In the genomic region with DNA sequence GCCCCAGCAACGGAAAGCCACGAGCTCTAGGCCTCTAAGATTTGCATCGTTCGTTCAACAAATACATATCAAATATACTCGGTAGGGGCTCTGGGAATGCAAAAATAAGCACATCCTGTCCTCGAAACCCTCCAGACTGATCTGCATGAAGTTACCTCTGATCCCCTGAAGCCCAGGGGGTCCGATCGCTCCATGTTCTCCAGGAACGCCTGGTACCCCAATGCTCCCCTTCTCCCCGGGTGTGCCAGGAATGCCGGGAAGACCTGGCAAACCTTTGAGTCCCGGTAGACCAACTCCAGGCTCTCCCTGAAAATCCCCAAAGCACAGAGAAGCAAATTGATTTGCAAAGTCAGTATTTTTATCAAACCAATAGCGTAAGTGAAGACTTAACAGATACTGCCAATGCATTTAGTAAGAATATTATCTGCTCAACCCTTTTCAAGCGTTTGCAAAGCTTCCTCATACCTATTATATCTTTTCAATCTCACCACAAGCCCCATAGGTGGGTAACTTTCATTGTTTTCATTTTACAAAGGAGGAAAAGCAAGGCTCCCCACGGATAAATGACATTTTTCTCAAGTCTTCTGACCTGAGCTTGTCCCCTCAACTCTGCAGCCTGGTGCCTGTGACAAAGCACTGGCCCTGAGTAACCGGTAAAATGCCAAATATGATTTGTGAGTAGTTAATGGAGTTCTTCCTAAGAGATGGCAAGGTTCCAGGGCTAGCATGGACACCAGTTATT, we compare ENCODE assay signal across 1 cellular context.
TF ChIP-seq lines count a peak whose summit lies in the region.

No MANE protein-coding gene starts in this region.

TF ChIP-seq in WTC11, 78 proteins besides CTCF, POLR2A, EP300 and RAD21 (continued from another document):
- TF ChIP-seq, protein P1, sequence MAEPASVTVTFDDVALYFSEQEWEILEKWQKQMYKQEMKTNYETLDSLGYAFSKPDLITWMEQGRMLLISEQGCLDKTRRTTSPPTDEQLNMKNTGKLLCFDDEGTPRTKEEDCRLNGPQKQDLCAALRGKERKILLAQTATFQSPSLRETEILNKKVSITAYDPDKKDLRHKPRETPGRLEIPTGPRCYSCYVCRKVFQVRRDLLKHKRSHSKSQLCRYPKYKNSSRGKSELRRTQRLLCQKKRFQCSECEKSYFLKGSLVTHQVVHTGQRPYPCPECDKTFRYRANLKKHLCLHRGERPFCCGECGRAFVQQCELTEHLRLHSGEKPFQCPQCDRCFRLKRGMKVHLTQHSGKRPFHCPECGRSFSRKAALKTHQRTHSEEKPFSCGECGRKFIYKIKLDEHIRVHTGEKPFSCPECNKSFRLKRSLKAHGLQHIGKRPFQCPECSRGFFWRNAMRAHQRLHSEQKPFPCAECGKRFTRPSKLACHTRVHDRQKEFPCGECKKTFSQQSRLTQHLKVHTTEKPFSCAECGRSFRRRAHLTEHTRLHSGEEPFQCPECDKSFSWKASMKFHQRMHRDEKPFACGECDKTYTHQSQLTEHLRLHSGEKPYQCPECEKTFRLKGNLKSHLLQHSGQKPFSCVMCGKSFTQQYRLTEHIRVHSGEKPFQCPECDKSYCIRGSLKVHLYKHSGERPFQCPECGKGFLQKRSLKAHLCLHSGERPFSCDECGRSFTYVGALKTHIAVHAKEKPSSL (CRISPR knock-in tag; conservative IDR thresholded peaks at IDR 0.05), result no peak
- TF ChIP-seq, protein P2, sequence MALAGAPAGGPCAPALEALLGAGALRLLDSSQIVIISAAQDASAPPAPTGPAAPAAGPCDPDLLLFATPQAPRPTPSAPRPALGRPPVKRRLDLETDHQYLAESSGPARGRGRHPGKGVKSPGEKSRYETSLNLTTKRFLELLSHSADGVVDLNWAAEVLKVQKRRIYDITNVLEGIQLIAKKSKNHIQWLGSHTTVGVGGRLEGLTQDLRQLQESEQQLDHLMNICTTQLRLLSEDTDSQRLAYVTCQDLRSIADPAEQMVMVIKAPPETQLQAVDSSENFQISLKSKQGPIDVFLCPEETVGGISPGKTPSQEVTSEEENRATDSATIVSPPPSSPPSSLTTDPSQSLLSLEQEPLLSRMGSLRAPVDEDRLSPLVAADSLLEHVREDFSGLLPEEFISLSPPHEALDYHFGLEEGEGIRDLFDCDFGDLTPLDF (CRISPR knock-in tag; IDR thresholded peaks at IDR 0.05), result no peak
- TF ChIP-seq RELA (CRISPR knock-in tag; IDR thresholded peaks at IDR 0.05; ENCODE audit: borderline replicate concordance) (no peak), NR1H2 (CRISPR knock-in tag; IDR thresholded peaks at IDR 0.05) (no peak), GABPB1 (CRISPR knock-in tag; IDR thresholded peaks at IDR 0.05) (no peak), MYBL2 (CRISPR knock-in tag; IDR thresholded peaks at IDR 0.05) (no peak), ZNF416 (CRISPR knock-in tag; IDR thresholded peaks at IDR 0.05) (no peak)
- TF ChIP-seq, protein P3, sequence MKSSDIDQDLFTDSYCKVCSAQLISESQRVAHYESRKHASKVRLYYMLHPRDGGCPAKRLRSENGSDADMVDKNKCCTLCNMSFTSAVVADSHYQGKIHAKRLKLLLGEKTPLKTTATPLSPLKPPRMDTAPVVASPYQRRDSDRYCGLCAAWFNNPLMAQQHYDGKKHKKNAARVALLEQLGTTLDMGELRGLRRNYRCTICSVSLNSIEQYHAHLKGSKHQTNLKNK (CRISPR knock-in tag; IDR thresholded peaks at IDR 0.05), result no peak
- TF ChIP-seq, protein P4, sequence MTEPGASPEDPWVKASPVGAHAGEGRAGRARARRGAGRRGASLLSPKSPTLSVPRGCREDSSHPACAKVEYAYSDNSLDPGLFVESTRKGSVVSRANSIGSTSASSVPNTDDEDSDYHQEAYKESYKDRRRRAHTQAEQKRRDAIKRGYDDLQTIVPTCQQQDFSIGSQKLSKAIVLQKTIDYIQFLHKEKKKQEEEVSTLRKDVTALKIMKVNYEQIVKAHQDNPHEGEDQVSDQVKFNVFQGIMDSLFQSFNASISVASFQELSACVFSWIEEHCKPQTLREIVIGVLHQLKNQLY (CRISPR knock-in tag; IDR thresholded peaks at IDR 0.05), result no peak
- TF ChIP-seq, protein P5, sequence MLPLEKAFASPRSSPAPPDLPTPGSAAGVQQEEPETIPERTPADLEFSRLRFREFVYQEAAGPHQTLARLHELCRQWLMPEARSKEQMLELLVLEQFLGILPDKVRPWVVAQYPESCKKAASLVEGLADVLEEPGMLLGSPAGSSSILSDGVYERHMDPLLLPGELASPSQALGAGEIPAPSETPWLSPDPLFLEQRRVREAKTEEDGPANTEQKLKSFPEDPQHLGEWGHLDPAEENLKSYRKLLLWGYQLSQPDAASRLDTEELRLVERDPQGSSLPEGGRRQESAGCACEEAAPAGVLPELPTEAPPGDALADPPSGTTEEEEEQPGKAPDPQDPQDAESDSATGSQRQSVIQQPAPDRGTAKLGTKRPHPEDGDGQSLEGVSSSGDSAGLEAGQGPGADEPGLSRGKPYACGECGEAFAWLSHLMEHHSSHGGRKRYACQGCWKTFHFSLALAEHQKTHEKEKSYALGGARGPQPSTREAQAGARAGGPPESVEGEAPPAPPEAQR (CRISPR knock-in tag; IDR thresholded peaks at IDR 0.05), result no peak
- TF ChIP-seq, protein P6, sequence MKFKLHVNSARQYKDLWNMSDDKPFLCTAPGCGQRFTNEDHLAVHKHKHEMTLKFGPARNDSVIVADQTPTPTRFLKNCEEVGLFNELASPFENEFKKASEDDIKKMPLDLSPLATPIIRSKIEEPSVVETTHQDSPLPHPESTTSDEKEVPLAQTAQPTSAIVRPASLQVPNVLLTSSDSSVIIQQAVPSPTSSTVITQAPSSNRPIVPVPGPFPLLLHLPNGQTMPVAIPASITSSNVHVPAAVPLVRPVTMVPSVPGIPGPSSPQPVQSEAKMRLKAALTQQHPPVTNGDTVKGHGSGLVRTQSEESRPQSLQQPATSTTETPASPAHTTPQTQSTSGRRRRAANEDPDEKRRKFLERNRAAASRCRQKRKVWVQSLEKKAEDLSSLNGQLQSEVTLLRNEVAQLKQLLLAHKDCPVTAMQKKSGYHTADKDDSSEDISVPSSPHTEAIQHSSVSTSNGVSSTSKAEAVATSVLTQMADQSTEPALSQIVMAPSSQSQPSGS (CRISPR knock-in tag; IDR thresholded peaks at IDR 0.05; ENCODE audit: borderline replicate concordance, low read depth), result no peak
TF ChIP-seq in WTC11: peak in this region for 0.
